ENCODE assay signal across 16 cellular contexts in genomic region chr11:128569291-128569690, GRCh38. TPM values are rescaled to one million over a fixed set of nuclear protein-coding genes. Genes with fewer than 3 reads are reported as not detected.
DNase-seq lines count a peak whose midpoint lies in the region; ATAC-seq and TF ChIP-seq lines count a peak whose summit lies in the region.
"Had no signal": no experiment of that assay in that cellular context is flagged by ENCODE, and none has a peak within 500 bp of the region (broad histone marks: within the 10 kb centered on the region; RNA-seq: fewer than 3 reads in every experiment).

No MANE protein-coding gene starts in this region.

- WGBS in heart right ventricle, 2 donors, result 50% methylated on average over 2 of the region's 2 CpGs
- no CpG with 5 or more reads among the region's 2 CpGs for WGBS in mesendoderm (ENCODE audit: extremely low coverage, insufficient coverage, low lambda C conversion rate)

- H3K23ac ChIP-seq in mesendoderm (ENCODE audit: low read length), result no peak overlapping the region

- H3K27ac ChIP-seq in heart right ventricle (peak overlapping the region in 9 of 10 donors; percentile 61 to 82 (median 68)), OCI-LY1 (ENCODE audit: low read depth, low read length, poor library complexity, severe bottlenecking) (peak overlapping the region; percentile 44), mesendoderm (ENCODE audit: low read depth, low read length) (peak overlapping the region; percentile 36), subcutaneous abdominal adipose tissue (ENCODE audit: low read depth, low read length) (peak overlapping the region; percentile 74)
- H3K27ac ChIP-seq: GM23248 had no signal

- H3K79me2 ChIP-seq in OCI-LY1 (ENCODE audit: insufficient read depth, low read length) (no peaks in the 10 kb centered on the region), mesendoderm (ENCODE audit: control insufficient read depth, insufficient read depth, low read length) (no peaks in the 10 kb centered on the region)

- no peaks in the 10 kb centered on the region for H3K79me1 ChIP-seq in mesendoderm (ENCODE audit: low read length)

- no peaks in the 10 kb centered on the region for H4K20me1 ChIP-seq in OCI-LY1 (ENCODE audit: insufficient read depth, low read length)

- no peak overlapping the region for H3K18ac ChIP-seq in mesendoderm (ENCODE audit: low read length)

- no peak overlapping the region for H2AK5ac ChIP-seq in mesendoderm (ENCODE audit: low read length)

- no peak overlapping the region for H3K56ac ChIP-seq in mesendoderm (ENCODE audit: low read length)

- no peak overlapping the region for H3K4me2 ChIP-seq in OCI-LY1 (ENCODE audit: low read length)
- H3K4me2 ChIP-seq in mesendoderm (ENCODE audit: low read length), result no peak overlapping the region

- H3K9ac ChIP-seq in OCI-LY1 (ENCODE audit: low read length), result no peak overlapping the region
- no peak overlapping the region for H3K9ac ChIP-seq in mesendoderm (ENCODE audit: low read length)
- H3K9ac ChIP-seq in subcutaneous abdominal adipose tissue (ENCODE audit: low read length in 5 of 5), result no peak overlapping the region
- H3K9ac ChIP-seq: GM23248 had no signal

- no peak overlapping the region for H4K8ac ChIP-seq in mesendoderm (ENCODE audit: low read depth, low read length)

- H3K4me1 ChIP-seq in heart right ventricle (peaks cover 3 to 64% (median 28%) of the 10 kb centered on the region in 9 donors), OCI-LY1 (ENCODE audit: insufficient read depth, low read length, severe bottlenecking) (peaks cover 51% of the 10 kb centered on the region), mesendoderm (ENCODE audit: control insufficient read depth, low read depth, low read length) (peaks cover 30% of the 10 kb centered on the region), subcutaneous abdominal adipose tissue (ENCODE audit: control insufficient read depth in 5 of 5, insufficient read depth in 5 of 5, low read length in 5 of 5) (peaks cover 5 to 44% (median 7%) of the 10 kb centered on the region in 5 donors)

- H3K9me2 ChIP-seq in OCI-LY1 (ENCODE audit: low read depth, low read length), result no peaks in the 10 kb centered on the region

- no peak overlapping the region for H3K4me3 ChIP-seq in heart right ventricle
- H3K4me3 ChIP-seq in OCI-LY1 (ENCODE audit: low read depth, low read length, poor library complexity, severe bottlenecking), result no peak overlapping the region
- H3K4me3 ChIP-seq in mesendoderm (ENCODE audit: low read length), result no peak overlapping the region
- H3K4me3 ChIP-seq in subcutaneous abdominal adipose tissue (ENCODE audit: low read depth in 1 of 5, low read length in 5 of 5), result no peak overlapping the region
- H3K4me3 ChIP-seq: GM23248 had no signal

- H3F3A ChIP-seq in OCI-LY1 (ENCODE audit: insufficient read depth, low read length), result no peaks in the 10 kb centered on the region

- no peak for TF ChIP-seq CTCF in heart right ventricle (IDR thresholded peaks at IDR 0.05)
- no peak for TF ChIP-seq CTCF in OCI-LY1 (IDR thresholded peaks at IDR 0.05; ENCODE audit: low read length)

- H3K9me3 ChIP-seq in heart right ventricle (peaks cover 0 to 8% (median 0%) of the 10 kb centered on the region in 11 donors), OCI-LY1 (ENCODE audit: low read length) (no peaks in the 10 kb centered on the region), subcutaneous abdominal adipose tissue (ENCODE audit: control insufficient read depth in 5 of 5, low read length in 5 of 5) (peaks cover 0 to under 1% (median 0%) of the 10 kb centered on the region in 5 donors)

- no peak overlapping the region for H2BK5ac ChIP-seq in mesendoderm (ENCODE audit: low read length)

- intact Hi-C loops in heart right ventricle (cut with DNase I) (loop anchor here in 2 of 10 donors (1.0 to 5.0 kb wide), 2 partner anchors 41 to 58 kb away; no protein-coding TSS in a partner anchor), left ventricle myocardium superior (cut with micrococcal nuclease) (no loop called here)

- H3K4ac ChIP-seq in mesendoderm (ENCODE audit: low read depth, low read length), result no peak overlapping the region

- H3K27me3 ChIP-seq in heart right ventricle (no peaks in the 10 kb centered on the region), OCI-LY1 (ENCODE audit: insufficient read depth, low read length) (no peaks in the 10 kb centered on the region), mesendoderm (ENCODE audit: insufficient read depth, low read length, poor library complexity) (no peaks in the 10 kb centered on the region), subcutaneous abdominal adipose tissue (ENCODE audit: control insufficient read depth in 5 of 5, insufficient read depth in 4 of 5, low read length in 5 of 5) (no peaks in the 10 kb centered on the region)

- no peak overlapping the region for H4K5ac ChIP-seq in mesendoderm (ENCODE audit: low read length)

- no peak for DNase-seq in heart right ventricle
- DNase-seq in left ventricle myocardium superior, result no peak
- DNase-seq in mesendoderm, result peak; percentile 89
- no peak for DNase-seq in SIG-M5 treated with dmso at 0.1 percent for 504 hours (lab: John Stamatoyannopoulos, UW; ENCODE audit: unreplicated experiment)
- DNase-seq in mesenteric fat pad (ENCODE audit: low spot score), result no peak
- DNase-seq: 8988T; AML-193; C1 segment of cervical spinal cord; CD4-positive, alpha-beta T cell; DMS153; DMS79 treated with DMSO at 0.1 percent for 48 hours; GM23248 had no signal

- H2AFZ ChIP-seq in OCI-LY1 (ENCODE audit: low read length), result no peak overlapping the region
- H2AFZ ChIP-seq: GM23248 had no signal

- H3K36me3 ChIP-seq in heart right ventricle (no peaks in the 10 kb centered on the region), OCI-LY1 (ENCODE audit: insufficient read depth, low read length) (no peaks in the 10 kb centered on the region), mesendoderm (ENCODE audit: control insufficient read depth, insufficient read depth, low read length) (no peaks in the 10 kb centered on the region), subcutaneous abdominal adipose tissue (ENCODE audit: control insufficient read depth in 5 of 5, insufficient read depth in 5 of 5, low read length in 5 of 5) (no peaks in the 10 kb centered on the region)

- ATAC-seq in heart right ventricle (no peak), left ventricle myocardium superior (no peak), GM21390 (IDR thresholded peaks at IDR 0.05; ENCODE audit: unreplicated experiment) (no peak)
- ATAC-seq: HCT116 had no signal

- no peak overlapping the region for H2BK120ac ChIP-seq in mesendoderm (ENCODE audit: low read depth, low read length)

- H2BK15ac ChIP-seq in mesendoderm (replicated peaks; ENCODE audit: low read depth), result no peak overlapping the region

RNA-seq across cellular contexts. Expression of gene ETS1, which starts 18.1 kb away (rescaled TPM):
- 10 to 100 TPM; 33.1 to 93.4 (median 53.2) TPM for total RNA-seq in heart right ventricle
- 10 to 100 TPM; 21.3 to 21.4 TPM for polyA plus RNA-seq in heart right ventricle
- total RNA-seq in left ventricle myocardium superior, result 53.4 TPM
- 23.7 TPM for polyA plus RNA-seq in mesendoderm (2013, experiment 1 of 2)
- polyA plus RNA-seq in mesendoderm (2013, experiment 2 of 2), result 24.2 TPM
- total RNA-seq in mesenteric fat pad, result 154 TPM
